ENCODE assay signal across 25 cellular contexts in genomic region chr17:73074515-73074914, GRCh38.
"Had no signal": no experiment of that assay in that cellular context is flagged by ENCODE, and none has a peak within 500 bp of the region (broad histone marks: within the 10 kb centered on the region; RNA-seq: fewer than 3 reads in every experiment).

No MANE protein-coding gene starts in this region.

- H3K27ac ChIP-seq: parathyroid adenoma, psoas muscle, skin epidermis, stomach, testis, thyroid gland, transverse colon, upper lobe of left lung, vagina had no signal

- DNase-seq: hippocampal formation; kidney glomerular epithelial cell; left cardiac atrium; mesendoderm; naive B cell; natural killer cell; occipital lobe; psoas muscle; stimulated activated CD4-positive, alpha-beta T cell treated with anti-CD3 and anti-CD28 coated beads, Interleukin-12 subunit alpha, Interleukin-12 subunit beta, amount 100 ng/mL, for 4 hours; stimulated activated CD4-positive, alpha-beta T cell treated with anti-CD3 and anti-CD28 coated beads, Interleukin-15, amount 100 ng/mL, for 24 hours; stimulated activated CD4-positive, alpha-beta T cell treated with anti-CD3 and anti-CD28 coated beads, Interleukin-2, amount 100 ng/mL, for 24 hours; stimulated activated CD4-positive, alpha-beta T cell treated with anti-CD3 and anti-CD28 coated beads, Interleukin-4, amount 100 ng/mL, for 1 hour; stimulated activated naive B cell treated with anti-CD40 and anti-IgM and Interleukin-4, amounts not matched to agents 10 μg/mL and 1 μg/mL and 100 μg/mL, for 72 hours; stimulated activated naive CD8-positive, alpha-beta T cell treated with anti-CD3 and anti-CD28 coated beads, Interleukin-15, Interleukin-2, amounts not matched to agents 100 U/mL and 50 U/mL, for 24 hours; stomach; testis; thyroid gland; transverse colon; upper lobe of left lung had no signal

- H3K4me3 ChIP-seq: lung, psoas muscle, skin epidermis, stomach, testis, thyroid gland, transverse colon, upper lobe of left lung, vagina had no signal

- H3K36me3 ChIP-seq: thyroid gland, transverse colon had no signal

- H3K4me1 ChIP-seq: parathyroid adenoma, psoas muscle, stomach, transverse colon had no signal

- H3K9me3 ChIP-seq: psoas muscle, stomach, testis, thyroid gland, transverse colon, upper lobe of left lung, vagina had no signal

- ATAC-seq: left lobe of liver; natural killer cell; psoas muscle; sciatic nerve; stimulated activated naive B cell treated with anti-CD40 and anti-IgM and Interleukin-4, amounts not matched to agents 10 μg/mL and 1 μg/mL and 100 μg/mL, for 72 hours; stimulated activated naive CD8-positive, alpha-beta T cell treated with anti-CD3 and anti-CD28 coated beads, Interleukin-15, Interleukin-2, amounts not matched to agents 100 U/mL and 50 U/mL, for 24 hours had no signal

- H3K27me3 ChIP-seq: stomach, testis, thyroid gland, transverse colon, upper lobe of left lung, vagina had no signal
